In the genomic region with DNA sequence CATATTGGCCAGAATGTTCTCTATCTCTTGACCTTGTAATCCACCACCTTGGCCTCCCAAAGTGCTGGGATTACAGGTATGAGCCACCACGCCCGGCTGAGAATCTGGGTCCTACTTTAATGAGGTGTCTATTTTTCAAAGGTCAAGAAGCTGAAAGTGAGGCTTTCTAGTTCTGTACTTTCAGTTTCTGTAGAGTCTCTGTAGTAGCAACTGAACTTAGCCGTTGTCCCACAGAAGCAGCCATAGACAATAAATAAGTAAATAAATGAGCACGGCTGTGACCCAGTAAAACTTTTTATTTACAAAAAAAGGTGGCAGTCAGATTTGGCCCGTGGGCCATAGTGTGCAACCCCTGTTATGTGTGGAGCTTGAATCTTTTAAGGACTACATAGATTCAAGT, we compare ENCODE assay signal across 1 cellular context.
TF ChIP-seq lines count a peak whose summit lies in the region.

No MANE protein-coding gene starts in this region.

TF ChIP-seq in HepG2, 621 proteins besides CTCF, POLR2A, EP300 and RAD21 (continued from another document):
- TF ChIP-seq, protein P1, sequence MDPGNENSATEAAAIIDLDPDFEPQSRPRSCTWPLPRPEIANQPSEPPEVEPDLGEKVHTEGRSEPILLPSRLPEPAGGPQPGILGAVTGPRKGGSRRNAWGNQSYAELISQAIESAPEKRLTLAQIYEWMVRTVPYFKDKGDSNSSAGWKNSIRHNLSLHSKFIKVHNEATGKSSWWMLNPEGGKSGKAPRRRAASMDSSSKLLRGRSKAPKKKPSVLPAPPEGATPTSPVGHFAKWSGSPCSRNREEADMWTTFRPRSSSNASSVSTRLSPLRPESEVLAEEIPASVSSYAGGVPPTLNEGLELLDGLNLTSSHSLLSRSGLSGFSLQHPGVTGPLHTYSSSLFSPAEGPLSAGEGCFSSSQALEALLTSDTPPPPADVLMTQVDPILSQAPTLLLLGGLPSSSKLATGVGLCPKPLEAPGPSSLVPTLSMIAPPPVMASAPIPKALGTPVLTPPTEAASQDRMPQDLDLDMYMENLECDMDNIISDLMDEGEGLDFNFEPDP (CRISPR knock-in tag; conservative IDR thresholded peaks at IDR 0.05) = no peak
- TF ChIP-seq, protein P2, sequence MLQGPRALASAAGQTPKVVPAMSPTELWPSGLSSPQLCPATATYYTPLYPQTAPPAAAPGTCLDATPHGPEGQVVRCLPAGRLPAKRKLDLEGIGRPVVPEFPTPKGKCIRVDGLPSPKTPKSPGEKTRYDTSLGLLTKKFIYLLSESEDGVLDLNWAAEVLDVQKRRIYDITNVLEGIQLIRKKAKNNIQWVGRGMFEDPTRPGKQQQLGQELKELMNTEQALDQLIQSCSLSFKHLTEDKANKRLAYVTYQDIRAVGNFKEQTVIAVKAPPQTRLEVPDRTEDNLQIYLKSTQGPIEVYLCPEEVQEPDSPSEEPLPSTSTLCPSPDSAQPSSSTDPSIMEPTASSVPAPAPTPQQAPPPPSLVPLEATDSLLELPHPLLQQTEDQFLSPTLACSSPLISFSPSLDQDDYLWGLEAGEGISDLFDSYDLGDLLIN (CRISPR knock-in tag; IDR thresholded peaks at IDR 0.05; ENCODE audit: borderline replicate concordance) = no peak
- no peak for TF ChIP-seq ZNF619 (CRISPR knock-in tag; IDR thresholded peaks at IDR 0.05)
- TF ChIP-seq SP140L (CRISPR knock-in tag; IDR thresholded peaks at IDR 0.05; ENCODE audit: borderline replicate concordance) = no peak
- no peak for TF ChIP-seq ZNF44 (CRISPR knock-in tag; IDR thresholded peaks at IDR 0.05)
- no peak for TF ChIP-seq KAT2B (IDR thresholded peaks at IDR 0.05; ENCODE audit: borderline replicate concordance, low read depth, low read length)
- no peak for TF ChIP-seq SAFB2 (CRISPR knock-in tag; IDR thresholded peaks at IDR 0.05; ENCODE audit: borderline replicate concordance, low read depth)
- TF ChIP-seq CREM (IDR thresholded peaks at IDR 0.05) = no peak
- TF ChIP-seq CREM (CRISPR knock-in tag; IDR thresholded peaks at IDR 0.05) = no peak
- no peak for TF ChIP-seq GTF3A (CRISPR knock-in tag; conservative IDR thresholded peaks at IDR 0.05)
- no peak for TF ChIP-seq SUZ12 (IDR thresholded peaks at IDR 0.05; ENCODE audit: low read depth, low read length)
TF ChIP-seq in HepG2: peak in this region for 0.
